Comparison of ENCODE assay signal across 23 cellular contexts in the genomic region with DNA sequence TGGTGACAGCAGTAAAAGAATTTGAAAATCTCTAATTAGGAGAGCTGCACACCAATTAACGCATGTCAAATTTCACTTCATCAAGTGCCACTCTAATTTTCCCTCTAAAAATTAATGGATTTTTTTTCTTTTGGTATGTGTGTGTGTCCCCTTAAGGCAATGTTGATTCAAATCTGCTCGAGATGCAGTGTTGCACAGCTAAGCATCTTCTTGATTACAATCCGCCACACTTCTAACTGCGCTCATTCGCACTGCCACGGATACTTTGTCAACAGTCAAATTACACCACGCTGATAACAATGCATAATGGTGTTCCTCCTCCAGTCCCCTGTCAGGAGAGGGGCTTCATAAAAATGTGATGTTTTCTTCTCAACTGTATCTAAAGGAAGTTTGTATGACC.
DNase-seq lines count a peak whose midpoint lies in the region; ATAC-seq and TF ChIP-seq lines count a peak whose summit lies in the region.
"Had no signal": no experiment of that assay in that cellular context is flagged by ENCODE, and none has a peak within 500 bp of the region (broad histone marks: within the 10 kb centered on the region; RNA-seq: fewer than 3 reads in every experiment).

No MANE protein-coding gene starts in this region.

- peak overlapping the region; percentile 32 for H3K4me3 ChIP-seq in fibroblast of the aortic adventitia (ENCODE audit: low read depth, low read length)
- no peak overlapping the region for H3K4me3 ChIP-seq in mammary epithelial cell (replicated peaks in 1 of 3; ENCODE audit: insufficient read depth in 1 of 3, low read depth in 2 of 3, low read length in 3 of 3)
- H3K4me3 ChIP-seq in right cardiac atrium (ENCODE audit: low read length) = no peak overlapping the region
- no peak overlapping the region for H3K4me3 ChIP-seq in PC-9
- H3K4me3 ChIP-seq: body of pancreas, colonic mucosa, upper lobe of left lung had no signal

- dilution Hi-C loops in mammary epithelial cell (cut with HindIII; ENCODE audit: low sequenced_read_pairs) = no loop called here

- H3K27ac ChIP-seq in mammary epithelial cell (ENCODE audit: insufficient read depth, low read depth, low read length) (no peak overlapping the region), right cardiac atrium (ENCODE audit: low read length) (no peak overlapping the region), RWPE1 (no peak overlapping the region), PC-9 (no peak overlapping the region)
- H3K27ac ChIP-seq: body of pancreas, colonic mucosa had no signal

- H3K79me2 ChIP-seq in mammary epithelial cell (ENCODE audit: insufficient read depth, low read length) (no peaks in the 10 kb centered on the region), PC-9 (ENCODE audit: low read depth) (no peaks in the 10 kb centered on the region)

- no peaks in the 10 kb centered on the region for H3K9me2 ChIP-seq in PC-9 (ENCODE audit: insufficient read depth)

- H3K4me1 ChIP-seq in mammary epithelial cell (ENCODE audit: insufficient read depth, low read length) (no peaks in the 10 kb centered on the region), right cardiac atrium (ENCODE audit: control insufficient read depth, insufficient read depth, low read length) (no peaks in the 10 kb centered on the region), PC-9 (replicated peaks; ENCODE audit: insufficient read depth) (peaks cover 4% of the 10 kb centered on the region)
- H3K4me1 ChIP-seq: colonic mucosa, upper lobe of left lung had no signal

- TF ChIP-seq CTCF in fibroblast of the aortic adventitia (IDR thresholded peaks at IDR 0.05; ENCODE audit: insufficient read depth, low read length) (no peak), mammary epithelial cell (conservative IDR thresholded peaks at IDR 0.05 in 1 of 2, IDR thresholded peaks at IDR 0.05 in 1 of 2; ENCODE audit: extremely low read depth in 1 of 2, insufficient read depth in 1 of 2, low read depth in 1 of 2, low read length in 2 of 2) (no peak), RWPE1 (conservative IDR thresholded peaks at IDR 0.05; ENCODE audit: low read depth) (no peak), PC-9 (conservative IDR thresholded peaks at IDR 0.05) (no peak)

- peak; percentile 28 for DNase-seq in DMS53 treated with DMSO at 0.1 percent for 48 hours (lab: John Stamatoyannopoulos, UW; ENCODE audit: unreplicated experiment)
- peak; percentile 20 for DNase-seq in NCI-H2227 treated with DMSO at 0.1 percent for 48 hours (lab: John Stamatoyannopoulos, UW)
- DNase-seq in fibroblast of the aortic adventitia (ENCODE audit: low read depth) = peak; percentile 56
- peak; percentile 56 for DNase-seq in retina
- no peak for DNase-seq in mammary epithelial cell
- DNase-seq in right cardiac atrium = no peak
- no peak for DNase-seq in RWPE1 (ENCODE audit: low spot score)
- no peak for DNase-seq in PC-9
- DNase-seq: activated CD8-positive, alpha-beta T cell treated with anti-CD3 and anti-CD28 coated beads for 36 hours; activated T-cell treated with anti-CD3 and anti-CD28 coated beads, Interleukin-2, amount 50 U/mL, for 4 hours; body of pancreas; CD4-positive, alpha-beta memory T cell; colonic mucosa; H9; hippocampal formation; mesendoderm; MM.1S; NCI-H2107; SIG-M5; stimulated activated naive CD8-positive, alpha-beta T cell treated with anti-CD3 and anti-CD28 coated beads, Interleukin-15, Interleukin-2, amounts not matched to agents 100 U/mL and 50 U/mL, for 24 hours; T-helper 17 cell; upper lobe of left lung had no signal

- intact Hi-C loops in mammary epithelial cell (cut with micrococcal nuclease) (no loop called here), right cardiac atrium (cut with DNase I) (no loop called here), PC-9 (cut with micrococcal nuclease; ENCODE audit: unreplicated experiment) (no loop called here)

- H3K27me3 ChIP-seq in mammary epithelial cell (ENCODE audit: insufficient read depth, low read length) (no peaks in the 10 kb centered on the region), right cardiac atrium (ENCODE audit: control insufficient read depth, insufficient read depth) (no peaks in the 10 kb centered on the region), PC-9 (ENCODE audit: insufficient read depth, low read depth) (no peaks in the 10 kb centered on the region)
- H3K27me3 ChIP-seq: body of pancreas, colonic mucosa, upper lobe of left lung had no signal

- CTCF ChIA-PET in mammary epithelial cell (lab: Charles Lee; ENCODE audit: low non-redundant PET) = no interaction called here
- CTCF ChIA-PET in RWPE1 (lab: Yijun Ruan, JAX) = interaction anchor here (0.6 kb wide), 2 partner anchors 756 to 1019 kb away, joined by 3 to 5 read pairs; no protein-coding TSS in a partner anchor
- CTCF ChIA-PET in PC-9 (lab: Charles Lee) = no interaction called here

- in situ Hi-C loops in mammary epithelial cell (cut with MboI; ENCODE audit: low sequenced_read_pairs in 2 of 2) = no loop called here

- H4K20me1 ChIP-seq in mammary epithelial cell (ENCODE audit: insufficient read depth, low read length) = no peaks in the 10 kb centered on the region
- H4K20me1 ChIP-seq in PC-9 (ENCODE audit: insufficient read depth) = 0 out of 2 replicates have a peak, but pooled peaks cover 3% of the 10 kb centered on the region

- WGBS in mammary epithelial cell (ENCODE audit: low coverage, missing lambda C conversion rate) = 73% methylated on average over 7 of the region's 7 CpGs
- WGBS in right cardiac atrium = 49% methylated on average over 7 of the region's 7 CpGs

- ATAC-seq in right cardiac atrium = no peak
- ATAC-seq: activated CD8-positive, alpha-beta T cell treated with anti-CD3 and anti-CD28 coated beads for 36 hours; activated T-cell treated with anti-CD3 and anti-CD28 coated beads, Interleukin-2, amount 50 U/mL, for 4 hours; body of pancreas; stimulated activated naive CD8-positive, alpha-beta T cell treated with anti-CD3 and anti-CD28 coated beads, Interleukin-15, Interleukin-2, amounts not matched to agents 100 U/mL and 50 U/mL, for 24 hours; T-helper 17 cell; WTC11 had no signal

- BruUV-seq in mammary epithelial cell (replicated peaks; lab: Mats Ljungman, UMichigan) = no TSS peak
- BruUV-seq in PC-9 (replicated peaks; lab: Mats Ljungman, UMichigan) = no TSS peak

- H3K4me2 ChIP-seq in mammary epithelial cell (ENCODE audit: insufficient read depth, low read depth, low read length) (no peak overlapping the region), PC-9 (no peak overlapping the region)

- POLR2A ChIA-PET in RWPE1 (lab: Yijun Ruan, JAX; ENCODE audit: low non-redundant PET) (no interaction called here), PC-9 (lab: Charles Lee; ENCODE audit: unreplicated experiment) (no interaction called here)

- H3K9ac ChIP-seq in mammary epithelial cell (ENCODE audit: insufficient read depth, low read length) = no peak overlapping the region

- no peak overlapping the region for H2AFZ ChIP-seq in mammary epithelial cell (ENCODE audit: low read depth, low read length)
- no peak overlapping the region for H2AFZ ChIP-seq in PC-9

- no peaks in the 10 kb centered on the region for H3K9me3 ChIP-seq in mammary epithelial cell (replicated peaks; ENCODE audit: insufficient read depth, low read length)
- H3K9me3 ChIP-seq in right cardiac atrium (ENCODE audit: control insufficient read depth, low read length) = no peaks in the 10 kb centered on the region
- H3K9me3 ChIP-seq in PC-9 (ENCODE audit: insufficient read depth, low read depth) = no peaks in the 10 kb centered on the region
- H3K9me3 ChIP-seq: body of pancreas, colonic mucosa, upper lobe of left lung had no signal

- H3K36me3 ChIP-seq in mammary epithelial cell (ENCODE audit: insufficient read depth, low read length) (no peaks in the 10 kb centered on the region), PC-9 (ENCODE audit: low read depth) (no peaks in the 10 kb centered on the region)
- H3K36me3 ChIP-seq: colonic mucosa, upper lobe of left lung had no signal

- no peaks in the 10 kb centered on the region for H3F3A ChIP-seq in PC-9 (ENCODE audit: insufficient read depth, low read depth)

Comparison
In these comparisons a context has a peak if more than half of its experiments do, and no peak if none do; other contexts are left out.
1. DNase-seq: peak in DMS53 treated with DMSO at 0.1 percent for 48 hours (single experiment), NCI-H2227 treated with DMSO at 0.1 percent for 48 hours (single experiment), fibroblast of the aortic adventitia (single experiment) and retina (single experiment); none in mammary epithelial cell (single experiment), right cardiac atrium (0 of 3), RWPE1 (single experiment) and PC-9 (0 of 2).